Comparison of ENCODE assay signal across 17 cellular contexts in the genomic region with DNA sequence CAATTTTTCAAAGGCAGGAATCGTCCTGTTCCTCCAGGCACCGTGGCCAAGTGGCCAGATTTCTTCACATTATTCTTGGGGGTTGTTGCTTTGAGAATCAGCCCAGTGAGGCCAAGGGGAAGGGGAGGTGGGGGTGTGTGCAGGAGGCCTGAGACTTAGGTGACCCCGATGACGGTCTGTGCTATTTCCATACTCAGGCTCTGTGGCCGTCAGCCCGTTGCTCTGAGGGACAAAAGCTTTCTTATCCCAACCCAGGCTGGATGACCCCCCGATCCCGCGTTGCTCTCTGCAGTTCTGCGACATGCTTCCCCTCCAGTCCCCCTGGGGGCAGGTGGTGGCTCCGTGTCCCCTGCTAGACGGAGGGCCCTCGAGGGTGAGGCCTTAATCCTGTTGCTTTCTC. TPM values are rescaled to one million over a fixed set of nuclear protein-coding genes. Genes with fewer than 3 reads are reported as not detected.
A peak's percentile ranks its signal among the peaks of the same experiment; 100 is the strongest.
DNase-seq lines count a peak whose midpoint lies in the region; TF ChIP-seq lines count a peak whose summit lies in the region.
"Had no signal": no experiment of that assay in that cellular context is flagged by ENCODE, and none has a peak within 500 bp of the region (broad histone marks: within the 10 kb centered on the region; RNA-seq: fewer than 3 reads in every experiment).

No MANE protein-coding gene starts in this region.

- H3K4me3 Mint-ChIP-seq in endodermal cell (no peak overlapping the region), nephron progenitor cell (peak overlapping the region; percentile 21), MCF 10A (ENCODE audit: unreplicated experiment) (no peak overlapping the region)
- H3K4me3 Mint-ChIP-seq: HFFc6 had no signal

- POLR2A ChIA-PET in MCF 10A (lab: Yijun Ruan, JAX): no interaction called here

- BruUV-seq in MCF 10A (replicated peaks; lab: Mats Ljungman, UMichigan): no TSS peak

- CTCF ChIA-PET in MCF 10A (lab: Yijun Ruan, JAX): no interaction called here

- no peak overlapping the region for H3K4me3 ChIP-seq in endodermal cell (ENCODE audit: low read length)
- H3K4me3 ChIP-seq: K562 had no signal

- peak overlapping the region; percentile 74 for H3K27ac Mint-ChIP-seq in endodermal cell
- H3K27ac Mint-ChIP-seq in nephron progenitor cell: no peak overlapping the region
- H3K27ac Mint-ChIP-seq in MCF 10A (ENCODE audit: low read depth, unreplicated experiment): no peak overlapping the region
- H3K27ac Mint-ChIP-seq: CD4-positive, CD25-positive, alpha-beta regulatory T cell; HFFc6 had no signal

- no peak overlapping the region for H3K9ac ChIP-seq in endodermal cell (ENCODE audit: extremely low read depth, low read length, poor library complexity, severe bottlenecking)

- H3K36me3 ChIP-seq in endodermal cell (ENCODE audit: control insufficient read depth, insufficient read depth, low read length): peaks cover 24% of the 10 kb centered on the region

- H3K27me3 ChIP-seq in endodermal cell (ENCODE audit: control insufficient read depth, insufficient read depth, low read length, poor library complexity, severe bottlenecking): no peaks in the 10 kb centered on the region

- intact Hi-C loops in MCF 10A (cut with micrococcal nuclease): no loop called here

- H3K4me1 Mint-ChIP-seq in endodermal cell (peaks cover 13% of the 10 kb centered on the region), nephron progenitor cell (peaks cover 38% of the 10 kb centered on the region), MCF 10A (ENCODE audit: insufficient read depth, unreplicated experiment) (peaks cover 6% of the 10 kb centered on the region)
- H3K4me1 Mint-ChIP-seq: CD4-positive, CD25-positive, alpha-beta regulatory T cell had no signal

- H3K36me3 Mint-ChIP-seq in endodermal cell (ENCODE audit: low read depth) (peaks cover 49% of the 10 kb centered on the region), nephron progenitor cell (ENCODE audit: low read depth) (peaks cover 42% of the 10 kb centered on the region), MCF 10A (ENCODE audit: insufficient read depth, unreplicated experiment) (peaks cover 15% of the 10 kb centered on the region)
- H3K36me3 Mint-ChIP-seq: CD4-positive, CD25-positive, alpha-beta regulatory T cell had no signal

- H3K27me3 Mint-ChIP-seq in endodermal cell (ENCODE audit: insufficient read depth): no peaks in the 10 kb centered on the region
- H3K27me3 Mint-ChIP-seq in nephron progenitor cell (ENCODE audit: low read depth, poor library complexity): peaks cover 6% of the 10 kb centered on the region
- H3K27me3 Mint-ChIP-seq in MCF 10A (ENCODE audit: insufficient read depth, unreplicated experiment): no peaks in the 10 kb centered on the region

- no peaks in the 10 kb centered on the region for H3K4me1 ChIP-seq in endodermal cell (ENCODE audit: control insufficient read depth, insufficient read depth, low read length)

- H3K27ac ChIP-seq in angular gyrus (ENCODE audit: low read depth, low read length) (peak overlapping the region; percentile 17), endodermal cell (ENCODE audit: low read depth, low read length) (peak overlapping the region; percentile 4), substantia nigra (ENCODE audit: low read depth, low read length, poor library complexity, severe bottlenecking) (peak overlapping the region; percentile 22)
- H3K27ac ChIP-seq: HL-60 had no signal

- no peak for DNase-seq in endodermal cell
- DNase-seq in nephron progenitor cell: no peak
- peak in 14 of 49 donors; percentile 12 to 56 (median 29) for DNase-seq in substantia nigra (lab: John Stamatoyannopoulos, UW)
- DNase-seq in cortex of kidney (lab: John Stamatoyannopoulos, UW): no peak
- no peak for DNase-seq in H4 (ENCODE audit: low spot score)
- no peak for DNase-seq in MCF 10A (ENCODE audit: unreplicated experiment)
- DNase-seq: AML-193; Calu3; CD4-positive, CD25-positive, alpha-beta regulatory T cell; HFFc6; NCI-H1092 treated with DMSO at 0.1 percent for 48 hours; NCI-H187 treated with DMSO at 0.1 percent for 48 hours; NCI-H2171; NCI-H774 had no signal

- H3K9me3 Mint-ChIP-seq in endodermal cell (peaks cover 10% of the 10 kb centered on the region), nephron progenitor cell (peaks cover 12% of the 10 kb centered on the region), MCF 10A (ENCODE audit: unreplicated experiment) (no peaks in the 10 kb centered on the region)
- H3K9me3 Mint-ChIP-seq: HFFc6 had no signal

- no peak for TF ChIP-seq CTCF in endodermal cell (conservative IDR thresholded peaks at IDR 0.05)
- TF ChIP-seq CTCF in nephron progenitor cell (IDR thresholded peaks at IDR 0.05): no peak
- no peak for TF ChIP-seq CTCF in MCF 10A (IDR thresholded peaks at IDR 0.05; ENCODE audit: unreplicated experiment)

- 92 to 96% methylated on average over 9 to 13 of the region's 13 CpGs for WGBS in endodermal cell (ENCODE audit: insufficient coverage in 1 of 2, insufficient read length in 1 of 2), 2 experiments

- peaks cover 7% of the 10 kb centered on the region for H3K9me3 ChIP-seq in endodermal cell (ENCODE audit: control insufficient read depth, low read length)

RNA-seq across cellular contexts. Expression of gene DOCK1, which starts 14.2 kb away (rescaled TPM):
- 10 to 100 TPM; 72.4 to 89.3 TPM for total RNA-seq in endodermal cell
- polyA plus RNA-seq in endodermal cell (2013, experiment 1 of 2): 33.7 TPM
- polyA plus RNA-seq in endodermal cell (2013, experiment 2 of 2): 35.9 TPM
- total RNA-seq in H4 (2014; rRNA removed; shearing (Covaris generic)): 28.9 and 34.4 TPM in 2 replicates
- 40.0 and 42.4 TPM in 2 replicates for total RNA-seq in MCF 10A (2022)
- polyA plus RNA-seq: CD4-positive, CD25-positive, alpha-beta regulatory T cell; K562 had no signal
